Comparison of ENCODE assay signal across 8 cellular contexts in genomic region chr1:155256101-155256852, GRCh38. TPM values are rescaled to one million over a fixed set of nuclear protein-coding genes. Genes with fewer than 3 reads are reported as not detected.
DNase-seq lines count a peak whose midpoint lies in the region; ATAC-seq and TF ChIP-seq lines count a peak whose summit lies in the region.

No MANE protein-coding gene starts in this region.

- DNase-seq in HEK293T (ENCODE audit: extremely low spot score) = no peak
- no peak for DNase-seq in iPS DF 6.9 (ENCODE audit: low read depth, low spot score)
- DNase-seq in smooth muscle cell (lab: John Stamatoyannopoulos, UW; ENCODE audit: unreplicated experiment) = no peak
- no peak for DNase-seq in NCI-H146 (lab: John Stamatoyannopoulos, UW)
- no peak for DNase-seq in DMS153 (lab: John Stamatoyannopoulos, UW)
- no peak for DNase-seq in GOT3 (lab: John Stamatoyannopoulos, UW)

- no peak overlapping the region for H3K9ac ChIP-seq in smooth muscle cell (ENCODE audit: low read depth)

- peaks cover 15% of the 10 kb centered on the region for H3F3A ChIP-seq in smooth muscle cell (ENCODE audit: low read depth)

- peaks cover 20% of the 10 kb centered on the region for H3K79me2 ChIP-seq in smooth muscle cell (ENCODE audit: low read depth)

- peaks cover 35% of the 10 kb centered on the region for H3K4me1 Mint-ChIP-seq in activated naive CD8-positive, alpha-beta T cell (ENCODE audit: low read depth)

- no peaks in the 10 kb centered on the region for H4K20me1 ChIP-seq in smooth muscle cell (ENCODE audit: low read depth)

- H3K4me3 ChIP-seq in iPS DF 6.9 (ENCODE audit: low read length) (peak overlapping the region; percentile 65; the same call in 1 of the 2 replicates), smooth muscle cell (peak overlapping the region; percentile 89)

- H3K36me3 ChIP-seq in iPS DF 6.9 (ENCODE audit: control insufficient read depth, insufficient read depth, low read length) (no peaks in the 10 kb centered on the region; the same call in 1 of the 2 replicates), smooth muscle cell (ENCODE audit: low read depth) (no peaks in the 10 kb centered on the region)

- no peak for ATAC-seq in HG02678 (IDR thresholded peaks at IDR 0.05; ENCODE audit: unreplicated experiment)

- no peaks in the 10 kb centered on the region for H3K27me3 Mint-ChIP-seq in activated naive CD8-positive, alpha-beta T cell

- no peaks in the 10 kb centered on the region for H3K9me3 Mint-ChIP-seq in activated naive CD8-positive, alpha-beta T cell (ENCODE audit: low read depth)

- peaks cover 10% of the 10 kb centered on the region for H3K36me3 Mint-ChIP-seq in activated naive CD8-positive, alpha-beta T cell

- H3K27me3 ChIP-seq in iPS DF 6.9 (ENCODE audit: control insufficient read depth, insufficient read depth, low read length) = no peaks in the 10 kb centered on the region
- H3K27me3 ChIP-seq in smooth muscle cell (ENCODE audit: low read depth) = no peaks in the 10 kb centered on the region

- no CpG with 5 or more reads among the region's 19 CpGs for WGBS in iPS DF 6.9 (ENCODE audit: insufficient coverage, insufficient read length)
- WGBS in smooth muscle cell (ENCODE audit: low lambda C conversion rate) = 91% methylated on average over 19 of the region's 19 CpGs

- H3K4me2 ChIP-seq in smooth muscle cell = peak overlapping the region; percentile 100

- POLR2A ChIA-PET in HEK293T (lab: Yijun Ruan, JAX) = interaction anchor here (1.3 to 4.1 kb wide), 5 partner anchors 10 to 67 kb away, joined by 5 to 35 read pairs (median 21); partner anchors contain the start of gene CLK2

- H2AFZ ChIP-seq in smooth muscle cell (ENCODE audit: low read depth) = no peak overlapping the region

- H3K4me1 ChIP-seq in iPS DF 6.9 (ENCODE audit: control insufficient read depth, insufficient read depth, low read length) (peaks cover 6% of the 10 kb centered on the region), smooth muscle cell (ENCODE audit: low read depth) (peaks cover 29% of the 10 kb centered on the region)

- peak overlapping the region; percentile 78 for H3K4me3 Mint-ChIP-seq in activated naive CD8-positive, alpha-beta T cell

- no peak overlapping the region for H3K27ac ChIP-seq in iPS DF 6.9 (ENCODE audit: low read length)
- H3K27ac ChIP-seq in smooth muscle cell (ENCODE audit: low read depth) = peak overlapping the region; percentile 60

- H3K9me3 ChIP-seq in iPS DF 6.9 (ENCODE audit: control insufficient read depth, insufficient read depth, low read length) (no peaks in the 10 kb centered on the region), smooth muscle cell (replicated peaks; ENCODE audit: low read depth) (no peaks in the 10 kb centered on the region)

- CTCF ChIA-PET in HEK293T (lab: Yijun Ruan, JAX) = no interaction called here

- H3K27ac Mint-ChIP-seq in activated naive CD8-positive, alpha-beta T cell = peak overlapping the region; percentile 28

- no peak for TF ChIP-seq CTCF in smooth muscle cell (IDR thresholded peaks at IDR 0.05; ENCODE audit: borderline replicate concordance, insufficient read depth, poor library complexity, severe bottlenecking)

TF ChIP-seq in HEK293T, 16 proteins besides CTCF, POLR2A, EP300 and RAD21:
- no peak for TF ChIP-seq ZNF384 (IDR thresholded peaks at IDR 0.05)
- TF ChIP-seq ARNT (IDR thresholded peaks at IDR 0.05) = no peak
- no peak for TF ChIP-seq BHLHE40 (IDR thresholded peaks at IDR 0.05; ENCODE audit: borderline replicate concordance)
- 0 out of 2 replicates have a peak, but pooled peaks have one; percentile 19 for TF ChIP-seq HDGF (IDR thresholded peaks at IDR 0.05; ENCODE audit: borderline replicate concordance)
- TF ChIP-seq NFRKB (IDR thresholded peaks at IDR 0.05) = no peak
- TF ChIP-seq LEF1 (IDR thresholded peaks at IDR 0.05; ENCODE audit: borderline replicate concordance) = no peak
- TF ChIP-seq FOXM1 (IDR thresholded peaks at IDR 0.05; ENCODE audit: borderline replicate concordance) = no peak

RNA-seq across cellular contexts. Expression of gene ENTREP3, which starts 1.0 kb away (rescaled TPM):
- total RNA-seq in smooth muscle cell = 7.0 and 14.7 TPM in 2 replicates
- polyA plus RNA-seq in smooth muscle cell = 26.5 and 30.9 TPM in 2 replicates

RNA-seq across cellular contexts. Expression of gene SCAMP3, which starts 5.9 kb away (rescaled TPM):
- 51.4 and 52.1 TPM in 2 replicates for total RNA-seq in smooth muscle cell
- polyA plus RNA-seq in smooth muscle cell = 118 and 151 TPM in 2 replicates

RNA-seq across cellular contexts. Expression of gene CLK2, which starts 17.0 kb away (rescaled TPM):
- 23.6 and 25.5 TPM in 2 replicates for total RNA-seq in smooth muscle cell
- polyA plus RNA-seq in smooth muscle cell = 23.5 and 32.2 TPM in 2 replicates

RNA-seq across cellular contexts. Expression of gene HCN3, which starts 21.0 kb away (rescaled TPM):
- total RNA-seq in smooth muscle cell = 0.49 and 0.72 TPM in 2 replicates
- 1.2 and 1.6 TPM in 2 replicates for polyA plus RNA-seq in smooth muscle cell

RNA-seq across cellular contexts. Expression of gene PKLR, which starts 45.0 kb away (rescaled TPM):
- total RNA-seq in smooth muscle cell = 0.09 TPM in 1 of 2 replicates, not detected in the other
- 0.07 TPM in 1 of 2 replicates, not detected in the other for polyA plus RNA-seq in smooth muscle cell
